In genomic region chr1:211420389-211420788, GRCh38 we compare ENCODE assay signal across 11 cellular contexts.
DNase-seq lines count a peak whose midpoint lies in the region; ATAC-seq and FAIRE-seq lines count a peak whose summit lies in the region.
"Had no signal": no experiment of that assay in that cellular context is flagged by ENCODE, and none has a peak within 500 bp of the region (broad histone marks: within the 10 kb centered on the region; RNA-seq: fewer than 3 reads in every experiment).

No MANE protein-coding gene starts in this region.

- no peaks in the 10 kb centered on the region for H3K27me3 ChIP-seq in aorta (ENCODE audit: control insufficient read depth in 1 of 2, insufficient read depth in 2 of 2, low read length in 1 of 2)

- peaks cover 0 to 2% of the 10 kb centered on the region in 2 donors for H3K4me1 ChIP-seq in aorta (ENCODE audit: control insufficient read depth in 1 of 2, insufficient read depth in 2 of 2, low read length in 2 of 2)

- ATAC-seq in esophagus mucosa (no peak), aorta (ENCODE audit: low FRiP score) (no peak), HG02798 (IDR thresholded peaks at IDR 0.05; ENCODE audit: poor library complexity, unreplicated experiment) (no peak)

- H3K4me3 ChIP-seq in aorta (ENCODE audit: low read length in 2 of 2): no peak overlapping the region
- H3K4me3 ChIP-seq: SK-N-MC had no signal

- H3K9me3 ChIP-seq in aorta (ENCODE audit: control insufficient read depth, low read length): no peaks in the 10 kb centered on the region

- DNase-seq in stimulated activated CD4-positive, alpha-beta T cell treated with anti-CD3 and anti-CD28 coated beads, Interleukin-1b, Interleukin-23, amount 100 ng/mL, for 48 hours: peak; percentile 13
- DNase-seq in stimulated activated CD4-positive, alpha-beta T cell treated with anti-CD3 and anti-CD28 coated beads, Interleukin-4, amount 100 ng/mL, for 4 hours: no peak
- DNase-seq in NCI-H2107 treated with DMSO at 0.1 percent for 48 hours (lab: John Stamatoyannopoulos, UW; ENCODE audit: unreplicated experiment) (peak; percentile 74), cerebellum (ENCODE audit: low spot score) (peak; percentile 1), urothelium cell line (ENCODE audit: low spot score) (peak; percentile 7), aorta (no peak)
- DNase-seq: NCI-H1436 had no signal

- no peak for FAIRE-seq in urothelium cell line (lab: Jason Lieb, UNC)

- H3K36me3 ChIP-seq in aorta (ENCODE audit: control insufficient read depth in 1 of 2, insufficient read depth in 2 of 2, low read length in 1 of 2): no peaks in the 10 kb centered on the region

- WGBS in aorta, 2 donors: 70 to 80% methylated on average over 2 of the region's 2 CpGs

- intact Hi-C loops in aorta (cut with DNase I): no loop called here

- no peak overlapping the region for H3K27ac ChIP-seq in aorta (ENCODE audit: low read depth in 1 of 2, low read length in 2 of 2)
- H3K27ac ChIP-seq: epithelial cell of prostate, SK-N-MC had no signal

Comparison
In these comparisons a context has a peak if more than half of its experiments do, and no peak if none do; other contexts are left out.
1. DNase-seq: peak in stimulated activated CD4-positive, alpha-beta T cell treated with anti-CD3 and anti-CD28 coated beads, Interleukin-1b, Interleukin-23, amount 100 ng/mL, for 48 hours (single experiment), NCI-H2107 treated with DMSO at 0.1 percent for 48 hours (single experiment), cerebellum (single experiment) and urothelium cell line (single experiment); none in stimulated activated CD4-positive, alpha-beta T cell treated with anti-CD3 and anti-CD28 coated beads, Interleukin-4, amount 100 ng/mL, for 4 hours (0 of 2) and aorta (0 of 2).